ENCODE assay signal across 26 cellular contexts in the genomic region with DNA sequence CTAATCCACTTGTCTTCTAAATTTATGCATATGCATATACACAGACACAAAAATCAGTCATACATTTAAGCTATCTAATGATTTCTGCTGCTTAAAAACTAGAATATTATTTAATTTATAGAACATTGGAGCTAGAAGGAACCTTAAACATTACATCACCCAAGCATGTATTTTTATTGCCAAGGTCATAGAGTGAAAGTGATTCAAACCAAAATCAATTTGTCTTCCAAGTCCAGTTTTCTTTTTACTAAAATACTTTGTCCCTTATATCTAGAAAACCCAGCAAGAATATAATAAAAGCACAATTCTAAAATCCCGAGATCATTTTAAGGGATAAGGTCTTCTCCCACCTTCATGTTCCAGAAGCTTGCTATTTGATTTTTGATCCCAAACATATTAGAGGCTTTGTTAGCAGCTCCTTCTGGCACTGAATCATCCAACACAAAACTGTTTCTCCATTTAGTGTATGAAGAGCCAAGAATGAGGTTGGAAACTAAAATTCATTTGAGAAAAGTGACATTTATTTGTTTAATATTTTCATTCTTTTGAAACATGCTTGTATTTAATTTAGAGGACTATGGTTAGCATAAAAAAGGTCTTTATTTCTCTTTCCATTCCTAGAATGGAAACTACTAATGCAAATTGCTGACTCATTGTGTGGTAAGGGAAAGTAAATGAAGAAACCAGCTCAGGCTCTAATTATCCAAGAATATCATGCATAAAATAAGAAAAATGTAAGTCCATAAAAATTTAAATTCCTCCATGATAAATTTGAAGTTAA.
A peak's percentile ranks its signal among the peaks of the same experiment; 100 is the strongest.
DNase-seq lines count a peak whose midpoint lies in the region; ATAC-seq, FAIRE-seq and TF ChIP-seq lines count a peak whose summit lies in the region.
"Had no signal": no experiment of that assay in that cellular context is flagged by ENCODE, and none has a peak within 500 bp of the region (broad histone marks: within the 10 kb centered on the region; RNA-seq: fewer than 3 reads in every experiment).

No MANE protein-coding gene starts in this region.

- no peak for ATAC-seq in naive thymus-derived CD4-positive, alpha-beta T cell
- ATAC-seq: heart right ventricle, K562, pancreas had no signal

- H3K4me1 Mint-ChIP-seq in naive thymus-derived CD4-positive, alpha-beta T cell = no peaks in the 10 kb centered on the region
- no peaks in the 10 kb centered on the region for H3K4me1 Mint-ChIP-seq in T-helper 2 cell treated with Interferon-gamma antibody and Interleukin-4, amounts not matched to agents 5 μg/mL and 100 μg/mL, for 36 hours (ENCODE audit: low read depth)
- H3K4me1 Mint-ChIP-seq: activated naive CD8-positive, alpha-beta T cell treated with anti-CD3 and anti-CD28 coated beads, Interleukin-2, amount 10 ng/mL, durations not matched to agents 7 days and 5 days; CD4-positive, CD25-positive, alpha-beta regulatory T cell had no signal

- H3K4me1 ChIP-seq in GM23248 (ENCODE audit: insufficient read depth) (peaks cover 17% of the 10 kb centered on the region; the same call in 1 of the 2 replicates), MM.1S (ENCODE audit: low read length) (no peaks in the 10 kb centered on the region), osteoblast (ENCODE audit: insufficient read depth, low read length) (peaks cover 3% of the 10 kb centered on the region)
- no peaks in the 10 kb centered on the region for H3K4me1 ChIP-seq in naive thymus-derived CD4-positive, alpha-beta T cell (ENCODE audit: control insufficient read depth in 2 of 2, insufficient read depth in 2 of 2, low read length in 2 of 2)
- H3K4me1 ChIP-seq: heart right ventricle had no signal

- no peaks in the 10 kb centered on the region for H3K36me3 Mint-ChIP-seq in naive thymus-derived CD4-positive, alpha-beta T cell
- no peaks in the 10 kb centered on the region for H3K36me3 Mint-ChIP-seq in T-helper 2 cell treated with Interferon-gamma antibody and Interleukin-4, amounts not matched to agents 5 μg/mL and 100 μg/mL, for 36 hours (ENCODE audit: low read depth)
- H3K36me3 Mint-ChIP-seq: activated naive CD8-positive, alpha-beta T cell treated with anti-CD3 and anti-CD28 coated beads, Interleukin-2, amount 10 ng/mL, durations not matched to agents 7 days and 5 days; CD4-positive, CD25-positive, alpha-beta regulatory T cell had no signal

- DNase-seq in GM23248 (peak; percentile 18), MM.1S (peak; percentile 20), bronchial epithelial cell (ENCODE audit: low read depth) (peak; percentile 23), osteoblast (ENCODE audit: insufficient read length, low spot score, missing footprints) (no peak), cardiac septum (ENCODE audit: low spot score) (no peak)
- no peak for DNase-seq in naive thymus-derived CD4-positive, alpha-beta T cell
- no peak for DNase-seq in T-helper 2 cell treated with Interferon-gamma antibody and Interleukin-4, amounts not matched to agents 5 μg/mL and 100 μg/mL, for 36 hours (ENCODE audit: low spot score)
- DNase-seq: activated CD4-positive, alpha-beta T cell treated with anti-CD3 and anti-CD28 coated beads for 4 hours; activated CD8-positive, alpha-beta memory T cell treated with anti-CD3 and anti-CD28 coated beads for 24 hours; activated effector memory CD4-positive, alpha-beta T cell treated with anti-CD3 and anti-CD28 coated beads, Interleukin-2, amount 50 U/mL, for 16 hours; activated naive CD8-positive, alpha-beta T cell treated with anti-CD3 and anti-CD28 coated beads, Interleukin-2, amount 10 ng/mL, durations not matched to agents 7 days and 5 days; brain microvascular endothelial cell; CD4-positive, CD25-positive, alpha-beta regulatory T cell; foreskin melanocyte; GOT3; heart right ventricle; MV-4-11; NCI-H446; NCI-H774; pancreas; stimulated activated CD4-positive, alpha-beta T cell treated with anti-CD3 and anti-CD28 coated beads, Interleukin-1b, Interleukin-23, amount 100 ng/mL, for 48 hours; trophoblast cell had no signal

- no peak for FAIRE-seq in bronchial epithelial cell (lab: Jason Lieb, UNC)
- FAIRE-seq: K562, pancreas had no signal

- no peaks in the 10 kb centered on the region for H3K36me3 ChIP-seq in GM23248 (ENCODE audit: low read depth)
- no peaks in the 10 kb centered on the region for H3K36me3 ChIP-seq in MM.1S (replicated peaks; ENCODE audit: insufficient read depth, low read length)
- no peaks in the 10 kb centered on the region for H3K36me3 ChIP-seq in bronchial epithelial cell (ENCODE audit: control insufficient read depth, insufficient read depth, low read length)
- no peaks in the 10 kb centered on the region for H3K36me3 ChIP-seq in osteoblast (ENCODE audit: insufficient read depth, low read length)
- H3K36me3 ChIP-seq in naive thymus-derived CD4-positive, alpha-beta T cell (ENCODE audit: control insufficient read depth in 2 of 3, insufficient read depth in 3 of 3, low read length in 3 of 3) = no peaks in the 10 kb centered on the region
- H3K36me3 ChIP-seq: brain microvascular endothelial cell, heart right ventricle, pancreas had no signal

- POLR2A ChIA-PET in naive thymus-derived CD4-positive, alpha-beta T cell (lab: Charles Lee) = no interaction called here

- no peaks in the 10 kb centered on the region for H3F3A ChIP-seq in GM23248 (ENCODE audit: insufficient read depth)
- H3F3A ChIP-seq in MM.1S (ENCODE audit: insufficient read depth, low read length) = no peaks in the 10 kb centered on the region

- whole genome bisulfite sequencing in GM23248 (ENCODE audit: low coverage in 1 of 2, low lambda C conversion rate in 2 of 2, missing lambda C conversion rate in 2 of 2), 2 experiments = 0 to 9% methylated on average over 1 of the region's 1 CpG

- H3K27me3 Mint-ChIP-seq in naive thymus-derived CD4-positive, alpha-beta T cell = no peaks in the 10 kb centered on the region
- H3K27me3 Mint-ChIP-seq in T-helper 2 cell treated with Interferon-gamma antibody and Interleukin-4, amounts not matched to agents 5 μg/mL and 100 μg/mL, for 36 hours (ENCODE audit: low read depth) = no peaks in the 10 kb centered on the region
- H3K27me3 Mint-ChIP-seq: activated naive CD8-positive, alpha-beta T cell treated with anti-CD3 and anti-CD28 coated beads, Interleukin-2, amount 10 ng/mL, durations not matched to agents 7 days and 5 days; CD4-positive, CD25-positive, alpha-beta regulatory T cell had no signal

- H4K20me1 ChIP-seq in GM23248 (ENCODE audit: insufficient read depth) = no peaks in the 10 kb centered on the region
- no peaks in the 10 kb centered on the region for H4K20me1 ChIP-seq in MM.1S (ENCODE audit: insufficient read depth, low read length)
- H4K20me1 ChIP-seq in osteoblast (ENCODE audit: insufficient read depth, low read length) = no peaks in the 10 kb centered on the region

- H3K9ac ChIP-seq in GM23248 (no peak overlapping the region), MM.1S (ENCODE audit: low read length) (no peak overlapping the region)

- H2AFZ ChIP-seq in GM23248 (peak overlapping the region; percentile 46; the same call in 1 of the 2 replicates), MM.1S (ENCODE audit: low read length) (no peak overlapping the region), osteoblast (ENCODE audit: low read length) (no peak overlapping the region)

- no peak overlapping the region for H3K27ac ChIP-seq in GM23248
- H3K27ac ChIP-seq in MM.1S (ENCODE audit: low read length) = no peak overlapping the region
- peak overlapping the region; percentile 38 for H3K27ac ChIP-seq in osteoblast (ENCODE audit: low read depth, low read length)
- H3K27ac ChIP-seq in naive thymus-derived CD4-positive, alpha-beta T cell (ENCODE audit: low read depth, low read length) = no peak overlapping the region
- H3K27ac ChIP-seq: brain microvascular endothelial cell, epithelial cell of prostate, heart right ventricle, pancreas had no signal

- H3K9me3 ChIP-seq in GM23248 (ENCODE audit: low read depth) (no peaks in the 10 kb centered on the region), MM.1S (replicated peaks; ENCODE audit: insufficient read depth, low read length) (no peaks in the 10 kb centered on the region), osteoblast (ENCODE audit: low read depth, low read length) (no peaks in the 10 kb centered on the region)
- no peaks in the 10 kb centered on the region for H3K9me3 ChIP-seq in naive thymus-derived CD4-positive, alpha-beta T cell (ENCODE audit: control insufficient read depth in 2 of 3, low read length in 3 of 3)
- H3K9me3 ChIP-seq: pancreas had no signal

- H3K9me3 Mint-ChIP-seq in naive thymus-derived CD4-positive, alpha-beta T cell = peaks cover 0 to 14% (median 0%) of the 10 kb centered on the region in 11 donors
- H3K9me3 Mint-ChIP-seq in T-helper 2 cell treated with Interferon-gamma antibody and Interleukin-4, amounts not matched to agents 5 μg/mL and 100 μg/mL, for 36 hours = peaks cover 5% of the 10 kb centered on the region
- H3K9me3 Mint-ChIP-seq: activated naive CD8-positive, alpha-beta T cell treated with anti-CD3 and anti-CD28 coated beads, Interleukin-2, amount 10 ng/mL, durations not matched to agents 7 days and 5 days had no signal

- intact Hi-C loops in naive thymus-derived CD4-positive, alpha-beta T cell (cut with micrococcal nuclease) = no loop called here
- intact Hi-C loops in cardiac septum (cut with DNase I) = no loop called here

- TF ChIP-seq CTCF in MM.1S (IDR thresholded peaks at IDR 0.05; ENCODE audit: low read length) (no peak), bronchial epithelial cell (IDR thresholded peaks at IDR 0.05; ENCODE audit: insufficient read depth, low read length, severe bottlenecking) (no peak), osteoblast (IDR thresholded peaks at IDR 0.05; ENCODE audit: extremely low read depth, low read depth, low read length) (no peak)

- H3K9me2 ChIP-seq in GM23248 (ENCODE audit: insufficient read depth) (no peaks in the 10 kb centered on the region; the same call in 1 of the 2 replicates), MM.1S (replicated peaks; ENCODE audit: insufficient read depth, low read length) (no peaks in the 10 kb centered on the region)

- no peak overlapping the region for H3K27ac Mint-ChIP-seq in naive thymus-derived CD4-positive, alpha-beta T cell
- no peak overlapping the region for H3K27ac Mint-ChIP-seq in T-helper 2 cell treated with Interferon-gamma antibody and Interleukin-4, amounts not matched to agents 5 μg/mL and 100 μg/mL, for 36 hours
- H3K27ac Mint-ChIP-seq: activated naive CD8-positive, alpha-beta T cell treated with anti-CD3 and anti-CD28 coated beads, Interleukin-2, amount 10 ng/mL, durations not matched to agents 7 days and 5 days; CD4-positive, CD25-positive, alpha-beta regulatory T cell had no signal

- H3K27me3 ChIP-seq in GM23248 (replicated peaks; ENCODE audit: insufficient read depth) = no peaks in the 10 kb centered on the region
- no peaks in the 10 kb centered on the region for H3K27me3 ChIP-seq in MM.1S (replicated peaks; ENCODE audit: insufficient read depth, low read length)
- no peaks in the 10 kb centered on the region for H3K27me3 ChIP-seq in bronchial epithelial cell (ENCODE audit: control insufficient read depth, insufficient read depth, low read length)
- H3K27me3 ChIP-seq in osteoblast (ENCODE audit: insufficient read depth, low read length) = no peaks in the 10 kb centered on the region
- H3K27me3 ChIP-seq in naive thymus-derived CD4-positive, alpha-beta T cell (ENCODE audit: control insufficient read depth in 2 of 2, insufficient read depth in 2 of 2, low read length in 2 of 2) = no peaks in the 10 kb centered on the region
- H3K27me3 ChIP-seq: brain microvascular endothelial cell, heart right ventricle, pancreas had no signal

- no peak overlapping the region for H3K4me3 ChIP-seq in GM23248
- H3K4me3 ChIP-seq in MM.1S (ENCODE audit: low read length) = no peak overlapping the region
- H3K4me3 ChIP-seq in bronchial epithelial cell (ENCODE audit: low read depth, low read length) = no peak overlapping the region
- H3K4me3 ChIP-seq in osteoblast (ENCODE audit: insufficient read depth, low read length) = no peak overlapping the region
- H3K4me3 ChIP-seq in naive thymus-derived CD4-positive, alpha-beta T cell (ENCODE audit: low read length) = no peak overlapping the region
- H3K4me3 ChIP-seq: heart right ventricle, K562, lung, pancreas, smooth muscle cell had no signal

- no peaks in the 10 kb centered on the region for H3K79me2 ChIP-seq in GM23248 (ENCODE audit: insufficient read depth)
- no peaks in the 10 kb centered on the region for H3K79me2 ChIP-seq in MM.1S (ENCODE audit: low read length)
- no peaks in the 10 kb centered on the region for H3K79me2 ChIP-seq in osteoblast (ENCODE audit: insufficient read depth, low read length)

- H3K4me2 ChIP-seq in GM23248 (ENCODE audit: unreplicated experiment) (no peak overlapping the region), MM.1S (ENCODE audit: low read depth, low read length) (no peak overlapping the region), osteoblast (ENCODE audit: insufficient read depth, low read length) (peak overlapping the region; percentile 43)
- H3K4me2 ChIP-seq: smooth muscle cell had no signal

- CTCF ChIA-PET in naive thymus-derived CD4-positive, alpha-beta T cell (lab: Charles Lee) = no interaction called here

- in situ Hi-C loops in GM23248 (cut with MboI) = no loop called here

- no peak overlapping the region for H3K4me3 Mint-ChIP-seq in naive thymus-derived CD4-positive, alpha-beta T cell
- H3K4me3 Mint-ChIP-seq in T-helper 2 cell treated with Interferon-gamma antibody and Interleukin-4, amounts not matched to agents 5 μg/mL and 100 μg/mL, for 36 hours = no peak overlapping the region
- H3K4me3 Mint-ChIP-seq: activated naive CD8-positive, alpha-beta T cell treated with anti-CD3 and anti-CD28 coated beads, Interleukin-2, amount 10 ng/mL, durations not matched to agents 7 days and 5 days; CD4-positive, CD25-positive, alpha-beta regulatory T cell had no signal

Comparison
In these comparisons a context has a peak if more than half of its experiments do, and no peak if none do; other contexts are left out.
1. DNase-seq: peak in GM23248 (single experiment), MM.1S (single experiment) and bronchial epithelial cell (single experiment); none in osteoblast (single experiment), naive thymus-derived CD4-positive, alpha-beta T cell (0 of 9), T-helper 2 cell treated with Interferon-gamma antibody and Interleukin-4, amounts not matched to agents 5 μg/mL and 100 μg/mL, for 36 hours (single experiment) and cardiac septum (single experiment).